8 cellular contexts compared by ENCODE assay signal in genomic region chr5:96885518-96886338, GRCh38. TPM values are rescaled to one million over a fixed set of nuclear protein-coding genes. Genes with fewer than 3 reads are reported as not detected.
DNase-seq lines count a peak whose midpoint lies in the region; ATAC-seq and TF ChIP-seq lines count a peak whose summit lies in the region.

No MANE protein-coding gene starts in this region.

- H3K27ac ChIP-seq in KOPT-K1 (ENCODE audit: low read depth, low read length, poor library complexity, severe bottlenecking) = peak overlapping the region; percentile 37

- peak; percentile 75 for ATAC-seq in GM21526 (IDR thresholded peaks at IDR 0.05; ENCODE audit: low FRiP score, unreplicated experiment)
- ATAC-seq in effector memory CD8-positive, alpha-beta T cell (replicated peaks) = peak; percentile 95
- ATAC-seq in sciatic nerve = no peak

- H3K9me3 ChIP-seq in KOPT-K1 (ENCODE audit: insufficient read depth, low read length, poor library complexity, severe bottlenecking) = no peaks in the 10 kb centered on the region
- no peaks in the 10 kb centered on the region for H3K9me3 ChIP-seq in HAP-1

- DNase-seq in GM13976 (ENCODE audit: low spot score) (peak; percentile 44), HAP-1 (ENCODE audit: low spot score in 2 of 2) (no peak), sciatic nerve (ENCODE audit: low spot score) (no peak), NCI-H1694 (lab: John Stamatoyannopoulos, UW) (no peak), NCI-H510A treated with DMSO at 0.1 percent for 48 hours (lab: John Stamatoyannopoulos, UW) (no peak)
- peak in 2 of 3 experiments; percentile 18 to 21 for DNase-seq in effector memory CD8-positive, alpha-beta T cell

- in situ Hi-C loops in GM13976 (cut with MboI; ENCODE audit: low sequenced_read_pairs, unreplicated experiment) = no loop called here
- in situ Hi-C loops in HAP-1 (cut with MboI; ENCODE audit: low sequenced_read_pairs) = no loop called here

- H3K36me3 ChIP-seq in KOPT-K1 (ENCODE audit: insufficient read depth, low read length) (peaks cover 98% of the 10 kb centered on the region), HAP-1 (replicated peaks) (no peaks in the 10 kb centered on the region)

- TF ChIP-seq CTCF in GM13976 (IDR thresholded peaks at IDR 0.05; ENCODE audit: borderline replicate concordance, control extremely low read depth, extremely low read depth, insufficient read depth, missing control alignments) = no peak

- no peak overlapping the region for H3K4me3 ChIP-seq in HAP-1

- H3K27me3 Mint-ChIP-seq in effector memory CD8-positive, alpha-beta T cell = no peaks in the 10 kb centered on the region

- peaks cover 48 to 56% of the 10 kb centered on the region in 2 donors for H3K4me1 Mint-ChIP-seq in effector memory CD8-positive, alpha-beta T cell (ENCODE audit: low read depth in 2 of 2)

- H3K27ac Mint-ChIP-seq in effector memory CD8-positive, alpha-beta T cell = peak overlapping the region; percentile 80 to 95

- H3K4me1 ChIP-seq in HAP-1 = no peaks in the 10 kb centered on the region

- H3K27me3 ChIP-seq in HAP-1 (ENCODE audit: low read depth) = no peaks in the 10 kb centered on the region

- intact Hi-C loops in sciatic nerve (cut with DNase I) = no loop called here

- H3K9me3 Mint-ChIP-seq in effector memory CD8-positive, alpha-beta T cell = no peaks in the 10 kb centered on the region

- peaks cover 75% of the 10 kb centered on the region for H3K36me3 Mint-ChIP-seq in effector memory CD8-positive, alpha-beta T cell (ENCODE audit: insufficient read depth)

- peak overlapping the region; percentile 51 to 73 for H3K4me3 Mint-ChIP-seq in effector memory CD8-positive, alpha-beta T cell

RNA-seq across cellular contexts. Expression of gene ERAP2, which starts 9.4 kb away (rescaled TPM):
- total RNA-seq in sciatic nerve = 14.8 TPM

RNA-seq across cellular contexts. Expression of gene LNPEP, which starts 50.2 kb away (rescaled TPM):
- total RNA-seq in sciatic nerve = 43.1 TPM

Comparison
In these comparisons a context has a peak if more than half of its experiments do, and no peak if none do; other contexts are left out.
1. DNase-seq: peak in GM13976 (single experiment) and effector memory CD8-positive, alpha-beta T cell (2 of 3); none in HAP-1 (0 of 2), sciatic nerve (single experiment), NCI-H1694 (single experiment) and NCI-H510A treated with DMSO at 0.1 percent for 48 hours (single experiment).